1 cellular context compared by ENCODE assay signal in genomic region chr1:171754381-171754705, GRCh38.
TF ChIP-seq lines count a peak whose summit lies in the region.

No MANE protein-coding gene starts in this region.

TF ChIP-seq in K562, 482 proteins besides CTCF, POLR2A, EP300 and RAD21 (continued from another document):
- 0 out of 4 replicates have a peak, but pooled peaks of 1 of the 2 experiments have one; percentile 43 for TF ChIP-seq SIN3A (IDR thresholded peaks at IDR 0.05; ENCODE audit: borderline replicate concordance in 2 of 2, control insufficient read depth in 1 of 2, low read depth in 2 of 2, low read length in 2 of 2)
- no peak for TF ChIP-seq IRF2 (CRISPR knock-in tag; IDR thresholded peaks at IDR 0.05)
- peak; percentile 77 for TF ChIP-seq TAF9B (IDR thresholded peaks at IDR 0.05; ENCODE audit: partially characterized antibody)
- TF ChIP-seq MTF1 (CRISPR knock-in tag; IDR thresholded peaks at IDR 0.05; ENCODE audit: borderline replicate concordance) = no peak
- no peak for TF ChIP-seq ZNF12 (CRISPR knock-in tag; IDR thresholded peaks at IDR 0.05)
